In the genomic region with DNA sequence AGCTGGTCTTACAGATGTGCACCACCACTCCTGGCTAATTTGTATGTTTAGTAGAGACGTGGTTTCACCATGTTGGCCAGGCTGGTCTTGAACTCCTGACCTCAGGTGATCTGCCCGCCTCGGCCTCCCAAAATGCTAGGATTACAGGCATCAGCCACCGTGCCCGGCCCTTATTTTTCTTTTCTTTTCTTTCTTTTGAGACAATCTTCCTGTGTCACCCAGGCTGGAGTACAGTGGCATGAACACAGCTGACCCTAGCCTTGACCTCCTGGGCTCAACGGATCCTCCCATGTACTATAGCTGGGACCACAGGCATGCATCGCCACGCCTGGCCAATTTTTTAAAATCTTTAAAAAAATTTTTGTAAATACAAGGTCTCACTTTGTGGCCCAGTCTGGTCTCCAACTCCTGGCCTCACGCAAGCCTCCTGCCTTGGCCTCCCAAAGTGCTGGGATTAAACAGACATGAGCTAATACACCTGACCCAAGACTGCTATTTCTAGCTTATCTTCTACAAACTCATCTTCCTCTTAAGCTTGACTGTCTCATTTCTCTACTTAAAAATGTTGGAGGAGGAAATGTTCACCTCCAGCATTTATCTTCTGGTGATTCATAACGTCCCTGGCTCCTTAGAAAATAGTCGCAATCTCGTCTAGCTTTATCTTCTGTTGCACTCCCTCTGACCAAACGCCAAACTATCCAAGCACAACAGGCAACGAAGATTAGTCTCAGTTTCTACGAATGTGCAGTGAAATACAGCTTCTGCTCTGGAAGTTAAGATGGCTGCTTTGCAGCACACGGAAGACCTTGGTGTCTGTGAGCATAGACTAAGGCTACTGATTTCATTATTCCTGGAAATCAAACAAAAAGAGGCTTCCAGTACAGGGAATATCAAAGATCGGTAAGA, we compare ENCODE assay signal across 20 cellular contexts. TPM values are rescaled to one million over a fixed set of nuclear protein-coding genes. Genes with fewer than 3 reads are reported as not detected.
DNase-seq lines count a peak whose midpoint lies in the region; ATAC-seq and TF ChIP-seq lines count a peak whose summit lies in the region.
"Had no signal": no experiment of that assay in that cellular context is flagged by ENCODE, and none has a peak within 500 bp of the region (broad histone marks: within the 10 kb centered on the region; RNA-seq: fewer than 3 reads in every experiment).

No MANE protein-coding gene starts in this region.

- H4K20me1 ChIP-seq in SK-N-SH (ENCODE audit: insufficient read depth) = no peaks in the 10 kb centered on the region

- H3K27ac ChIP-seq in SK-N-SH (ENCODE audit: low read depth in 2 of 2, low read length in 1 of 2) (no peak overlapping the region), adrenal gland (peak overlapping the region; percentile 30 to 66 (median 42))
- H3K27ac ChIP-seq: 22Rv1, GM23248 had no signal

- H3K27me3 ChIP-seq in SK-N-SH (ENCODE audit: insufficient read depth) (no peaks in the 10 kb centered on the region), adrenal gland (no peaks in the 10 kb centered on the region)
- H3K27me3 ChIP-seq: BE2C, MG63 had no signal

- H3K79me2 ChIP-seq in SK-N-SH (ENCODE audit: insufficient read depth) = no peaks in the 10 kb centered on the region

- DNase-seq in SK-N-SH (no peak), adrenal gland (peak in 3 of 7 donors; percentile 45 to 54 (median 46)), kidney glomerular epithelial cell (lab: John Stamatoyannopoulos, UW) (peak; percentile 16), NCI-H526 treated with DMSO at 0.1 percent for 48 hours (lab: John Stamatoyannopoulos, UW) (no peak), cerebellum (ENCODE audit: low spot score) (no peak)
- DNase-seq in activated CD4-positive, CD25-positive, alpha-beta regulatory T cell treated with anti-CD3 and anti-CD28 coated beads, Interleukin-2, amount 50 U/mL, for 72 hours = no peak
- DNase-seq: BE2C; CD4-positive, alpha-beta T cell; DMS79; GM23248; Karpas-422; MG63; NCI-H1092; NCI-H146; NCI-H2081; NCI-H510A treated with DMSO at 0.1 percent for 48 hours; SHP77 had no signal

- TF ChIP-seq EP300 in SK-N-SH (IDR thresholded peaks at IDR 0.05; ENCODE audit: borderline replicate concordance in 1 of 2, low read depth in 1 of 2, low read length in 1 of 2) = no peak

- no peak for TF ChIP-seq CTCF in SK-N-SH (IDR thresholded peaks at IDR 0.05)
- no peak for TF ChIP-seq CTCF in adrenal gland (IDR thresholded peaks at IDR 0.05)

- intact Hi-C loops in adrenal gland (cut with DNase I) = no loop called here

- H3K4me2 ChIP-seq in SK-N-SH = no peak overlapping the region

- H3K9me3 ChIP-seq in SK-N-SH (no peaks in the 10 kb centered on the region), adrenal gland (replicated peaks in 1 of 3) (no peaks in the 10 kb centered on the region)
- H3K9me3 ChIP-seq: BE2C, MG63 had no signal

- H3K36me3 ChIP-seq in SK-N-SH (replicated peaks in 1 of 2; ENCODE audit: control insufficient read depth in 1 of 2, insufficient read depth in 2 of 2, low read length in 1 of 2) (no peaks in the 10 kb centered on the region), adrenal gland (replicated peaks in 1 of 2) (no peaks in the 10 kb centered on the region)
- H3K36me3 ChIP-seq: BE2C, MG63 had no signal

- no peak for ATAC-seq in SK-N-SH treated with all-trans-retinoic acid at 6 μM for 48 hours
- ATAC-seq in GM19023 (IDR thresholded peaks at IDR 0.05; ENCODE audit: unreplicated experiment) = no peak

- peak overlapping the region; percentile 17; the same call in 1 of the 2 replicates for H2AFZ ChIP-seq in SK-N-SH (ENCODE audit: low read depth)
- H2AFZ ChIP-seq: GM23248 had no signal

- TF ChIP-seq RAD21 in SK-N-SH (IDR thresholded peaks at IDR 0.05; ENCODE audit: low read length) = no peak

- H3K4me1 ChIP-seq in SK-N-SH (ENCODE audit: control insufficient read depth in 1 of 2, insufficient read depth in 2 of 2, low read depth in 1 of 2, low read length in 1 of 2) = no peaks in the 10 kb centered on the region
- H3K4me1 ChIP-seq in adrenal gland (replicated peaks in 1 of 2) = no peaks in the 10 kb centered on the region
- H3K4me1 ChIP-seq: BE2C had no signal

- no peak overlapping the region for H3K4me3 ChIP-seq in SK-N-SH (ENCODE audit: low read depth in 2 of 2, low read length in 1 of 2)
- H3K4me3 ChIP-seq in adrenal gland = no peak overlapping the region
- H3K4me3 ChIP-seq: GM23248, MG63 had no signal

- no peaks in the 10 kb centered on the region for H3K9me2 ChIP-seq in SK-N-SH

- WGBS in SK-N-SH (ENCODE audit: low lambda C conversion rate) = 83% methylated on average over 17 of the region's 17 CpGs
- WGBS in adrenal gland, 4 donors = 52 to 63% (median 57%) methylated on average over 15 to 17 of the region's 17 CpGs

- no peak overlapping the region for H3K9ac ChIP-seq in SK-N-SH
- H3K9ac ChIP-seq: GM23248 had no signal

- peak in 1 of 2 donors; percentile 8 for TF ChIP-seq POLR2A in adrenal gland (IDR thresholded peaks at IDR 0.05)

- CTCF ChIA-PET in SK-N-SH (lab: Yijun Ruan, JAX) = interaction anchor here (0.6 to 2.0 kb wide), 5 partner anchors 22 to 305 kb away, joined by 3 to 7 read pairs (median 3); no protein-coding TSS in a partner anchor

- peaks cover 4% of the 10 kb centered on the region for H3F3A ChIP-seq in SK-N-SH (replicated peaks; ENCODE audit: insufficient read depth)

- POLR2A ChIA-PET in SK-N-SH (lab: Yijun Ruan, JAX) = interaction anchor here (0.7 to 2.5 kb wide), 2 partner anchors 8 to 21 kb away, joined by 6 to 7 read pairs; partner anchors contain the start of gene TMEM94

TF ChIP-seq in SK-N-SH, 30 proteins besides CTCF, POLR2A, EP300 and RAD21 (continues in another document):
- TF ChIP-seq, protein P1, sequence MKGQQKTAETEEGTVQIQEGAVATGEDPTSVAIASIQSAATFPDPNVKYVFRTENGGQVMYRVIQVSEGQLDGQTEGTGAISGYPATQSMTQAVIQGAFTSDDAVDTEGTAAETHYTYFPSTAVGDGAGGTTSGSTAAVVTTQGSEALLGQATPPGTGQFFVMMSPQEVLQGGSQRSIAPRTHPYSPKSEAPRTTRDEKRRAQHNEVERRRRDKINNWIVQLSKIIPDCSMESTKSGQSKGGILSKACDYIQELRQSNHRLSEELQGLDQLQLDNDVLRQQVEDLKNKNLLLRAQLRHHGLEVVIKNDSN (IDR thresholded peaks at IDR 0.05; ENCODE audit: borderline replicate concordance, low read depth) = no peak
- TF ChIP-seq FOXM1 (IDR thresholded peaks at IDR 0.05; ENCODE audit: low read depth) = no peak

TF ChIP-seq in SK-N-SH treated with all-trans-retinoic acid at 6 μM for 48 hours, 23 proteins besides CTCF, POLR2A, EP300 and RAD21:
- TF ChIP-seq CREB5 (CRISPR knock-in tag; IDR thresholded peaks at IDR 0.05; ENCODE audit: low read depth) = no peak
- TF ChIP-seq SNAI2 (CRISPR knock-in tag; IDR thresholded peaks at IDR 0.05) = no peak
- TF ChIP-seq ARNTL (CRISPR knock-in tag; IDR thresholded peaks at IDR 0.05; ENCODE audit: borderline replicate concordance, low read depth) = no peak
- TF ChIP-seq, protein P2, sequence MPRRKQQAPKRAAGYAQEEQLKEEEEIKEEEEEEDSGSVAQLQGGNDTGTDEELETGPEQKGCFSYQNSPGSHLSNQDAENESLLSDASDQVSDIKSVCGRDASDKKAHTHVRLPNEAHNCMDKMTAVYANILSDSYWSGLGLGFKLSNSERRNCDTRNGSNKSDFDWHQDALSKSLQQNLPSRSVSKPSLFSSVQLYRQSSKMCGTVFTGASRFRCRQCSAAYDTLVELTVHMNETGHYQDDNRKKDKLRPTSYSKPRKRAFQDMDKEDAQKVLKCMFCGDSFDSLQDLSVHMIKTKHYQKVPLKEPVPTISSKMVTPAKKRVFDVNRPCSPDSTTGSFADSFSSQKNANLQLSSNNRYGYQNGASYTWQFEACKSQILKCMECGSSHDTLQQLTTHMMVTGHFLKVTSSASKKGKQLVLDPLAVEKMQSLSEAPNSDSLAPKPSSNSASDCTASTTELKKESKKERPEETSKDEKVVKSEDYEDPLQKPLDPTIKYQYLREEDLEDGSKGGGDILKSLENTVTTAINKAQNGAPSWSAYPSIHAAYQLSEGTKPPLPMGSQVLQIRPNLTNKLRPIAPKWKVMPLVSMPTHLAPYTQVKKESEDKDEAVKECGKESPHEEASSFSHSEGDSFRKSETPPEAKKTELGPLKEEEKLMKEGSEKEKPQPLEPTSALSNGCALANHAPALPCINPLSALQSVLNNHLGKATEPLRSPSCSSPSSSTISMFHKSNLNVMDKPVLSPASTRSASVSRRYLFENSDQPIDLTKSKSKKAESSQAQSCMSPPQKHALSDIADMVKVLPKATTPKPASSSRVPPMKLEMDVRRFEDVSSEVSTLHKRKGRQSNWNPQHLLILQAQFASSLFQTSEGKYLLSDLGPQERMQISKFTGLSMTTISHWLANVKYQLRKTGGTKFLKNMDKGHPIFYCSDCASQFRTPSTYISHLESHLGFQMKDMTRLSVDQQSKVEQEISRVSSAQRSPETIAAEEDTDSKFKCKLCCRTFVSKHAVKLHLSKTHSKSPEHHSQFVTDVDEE (CRISPR knock-in tag; IDR thresholded peaks at IDR 0.05) = no peak

RNA-seq across cellular contexts. Expression of gene TMEM94, which starts 8.2 kb away (rescaled TPM):
- polyA plus RNA-seq in SK-N-SH (2012; rRNA removed) (68.0 and 89.9 TPM in 2 replicates), adrenal gland (100 to 1,000 TPM; 132 to 186 (median 134) TPM)
- polyA plus RNA-seq in SK-N-SH (2012; cell fraction: cytosol; rRNA removed) = 20.5 and 37.3 TPM in 2 replicates
- polyA plus RNA-seq in SK-N-SH (2012; cell fraction: nucleus; rRNA removed) = 318 and 375 TPM in 2 replicates
- total RNA-seq in adrenal gland (100 to 1,000 TPM; 162 to 245 (median 174) TPM), cerebellum (37.9 TPM)

RNA-seq across cellular contexts. Expression of gene GRB2, which starts 42.7 kb away (rescaled TPM):
- polyA plus RNA-seq in SK-N-SH (2012; rRNA removed) = 81.6 and 89.6 TPM in 2 replicates
- polyA plus RNA-seq in SK-N-SH (2012; cell fraction: cytosol; rRNA removed) = 79.2 and 104 TPM in 2 replicates
- polyA plus RNA-seq in SK-N-SH (2012; cell fraction: nucleus; rRNA removed) = 83.6 and 109 TPM in 2 replicates
- total RNA-seq in adrenal gland = 100 to 1,000 TPM; 102 to 374 (median 136) TPM
- 100 to 1,000 TPM in 1 of 3 donors, 10 to 100 TPM in 2; 36.0 to 131 (median 36.1) TPM for polyA plus RNA-seq in adrenal gland
- total RNA-seq in cerebellum = 74.9 TPM

Comparison
In these comparisons a context has a peak if more than half of its experiments do, and no peak if none do; other contexts are left out.
1. H3K27ac ChIP-seq: peak in adrenal gland (5 of 5); none in SK-N-SH (0 of 2).